Comparison of ENCODE assay signal across 1 cellular context in the genomic region with DNA sequence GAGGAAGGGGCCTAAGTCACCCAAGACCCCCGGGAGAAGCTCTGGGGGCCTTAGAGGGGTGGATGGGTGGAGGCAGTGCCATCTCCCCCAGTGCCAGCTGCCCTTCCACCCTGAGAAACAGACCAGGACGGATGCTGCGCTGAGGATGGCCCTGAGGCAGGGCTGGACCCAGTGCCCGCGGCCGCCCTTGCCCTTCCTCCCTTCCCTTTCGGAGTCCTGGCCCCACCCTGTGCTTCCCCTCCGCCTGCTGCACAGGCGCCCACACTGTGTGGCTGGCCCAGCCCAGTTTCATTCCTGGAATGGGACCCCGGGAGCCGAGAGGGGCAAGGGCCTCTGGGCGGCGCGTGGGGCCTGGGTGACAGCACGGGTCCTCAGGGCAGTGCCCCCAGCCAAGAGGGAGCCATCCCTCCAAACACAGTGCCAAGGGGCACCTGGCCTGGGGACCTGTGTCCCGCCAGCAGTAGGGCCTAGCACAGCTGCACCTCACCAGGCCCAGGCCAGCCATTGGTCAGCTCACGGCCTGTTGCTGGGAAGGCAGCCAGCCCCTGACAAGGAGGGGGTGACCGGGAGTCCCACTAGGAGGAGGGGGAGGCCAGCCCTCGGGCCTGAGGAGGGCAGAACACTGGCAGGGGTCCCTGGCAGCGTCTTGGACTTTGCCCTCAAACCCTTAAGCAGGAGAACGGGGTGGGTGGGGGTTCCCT.
TF ChIP-seq lines count a peak whose summit lies in the region.

No MANE protein-coding gene starts in this region.

TF ChIP-seq in HepG2, 621 proteins besides CTCF, POLR2A, EP300 and RAD21 (continued from another document):
- TF ChIP-seq, protein P1, sequence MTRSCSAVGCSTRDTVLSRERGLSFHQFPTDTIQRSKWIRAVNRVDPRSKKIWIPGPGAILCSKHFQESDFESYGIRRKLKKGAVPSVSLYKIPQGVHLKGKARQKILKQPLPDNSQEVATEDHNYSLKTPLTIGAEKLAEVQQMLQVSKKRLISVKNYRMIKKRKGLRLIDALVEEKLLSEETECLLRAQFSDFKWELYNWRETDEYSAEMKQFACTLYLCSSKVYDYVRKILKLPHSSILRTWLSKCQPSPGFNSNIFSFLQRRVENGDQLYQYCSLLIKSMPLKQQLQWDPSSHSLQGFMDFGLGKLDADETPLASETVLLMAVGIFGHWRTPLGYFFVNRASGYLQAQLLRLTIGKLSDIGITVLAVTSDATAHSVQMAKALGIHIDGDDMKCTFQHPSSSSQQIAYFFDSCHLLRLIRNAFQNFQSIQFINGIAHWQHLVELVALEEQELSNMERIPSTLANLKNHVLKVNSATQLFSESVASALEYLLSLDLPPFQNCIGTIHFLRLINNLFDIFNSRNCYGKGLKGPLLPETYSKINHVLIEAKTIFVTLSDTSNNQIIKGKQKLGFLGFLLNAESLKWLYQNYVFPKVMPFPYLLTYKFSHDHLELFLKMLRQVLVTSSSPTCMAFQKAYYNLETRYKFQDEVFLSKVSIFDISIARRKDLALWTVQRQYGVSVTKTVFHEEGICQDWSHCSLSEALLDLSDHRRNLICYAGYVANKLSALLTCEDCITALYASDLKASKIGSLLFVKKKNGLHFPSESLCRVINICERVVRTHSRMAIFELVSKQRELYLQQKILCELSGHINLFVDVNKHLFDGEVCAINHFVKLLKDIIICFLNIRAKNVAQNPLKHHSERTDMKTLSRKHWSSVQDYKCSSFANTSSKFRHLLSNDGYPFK (CRISPR knock-in tag; IDR thresholded peaks at IDR 0.05; ENCODE audit: borderline replicate concordance) = peak; percentile 39
- TF ChIP-seq ZSCAN22 (CRISPR knock-in tag; IDR thresholded peaks at IDR 0.05) = no peak
